Comparison of ENCODE assay signal across 1 cellular context in genomic region chr1:81032973-81033425, GRCh38.
TF ChIP-seq lines count a peak whose summit lies in the region.

No MANE protein-coding gene starts in this region.

TF ChIP-seq in HEK293, 187 proteins besides CTCF, POLR2A, EP300 and RAD21 (continued from another document and continues in another):
- TF ChIP-seq ZSCAN4 (tag by site-specific recombination; IDR thresholded peaks at IDR 0.05) = peak; percentile 74
- TF ChIP-seq ZNF518A (tag by site-specific recombination; conservative IDR thresholded peaks at IDR 0.05; ENCODE audit: low read depth) = peak; percentile 56
- 0 out of 2 replicates have a peak, but pooled peaks have one; percentile 41 for TF ChIP-seq KLF9 (tag by site-specific recombination; IDR thresholded peaks at IDR 0.05; ENCODE audit: low read depth)
- TF ChIP-seq ZNF521 (tag by site-specific recombination; IDR thresholded peaks at IDR 0.05) = no peak
- peak; percentile 79; the same call in 1 of the 2 replicates for TF ChIP-seq ZBTB17 (tag by site-specific recombination; IDR thresholded peaks at IDR 0.05)
- TF ChIP-seq GLIS1 (tag by site-specific recombination; IDR thresholded peaks at IDR 0.05) = peak; percentile 86
- TF ChIP-seq GLI2 (tag by site-specific recombination; IDR thresholded peaks at IDR 0.05; ENCODE audit: borderline replicate concordance, low read depth) = peak; percentile 100
- peak; percentile 99 for TF ChIP-seq SP7 (tag by site-specific recombination; IDR thresholded peaks at IDR 0.05)
- TF ChIP-seq, protein P1, sequence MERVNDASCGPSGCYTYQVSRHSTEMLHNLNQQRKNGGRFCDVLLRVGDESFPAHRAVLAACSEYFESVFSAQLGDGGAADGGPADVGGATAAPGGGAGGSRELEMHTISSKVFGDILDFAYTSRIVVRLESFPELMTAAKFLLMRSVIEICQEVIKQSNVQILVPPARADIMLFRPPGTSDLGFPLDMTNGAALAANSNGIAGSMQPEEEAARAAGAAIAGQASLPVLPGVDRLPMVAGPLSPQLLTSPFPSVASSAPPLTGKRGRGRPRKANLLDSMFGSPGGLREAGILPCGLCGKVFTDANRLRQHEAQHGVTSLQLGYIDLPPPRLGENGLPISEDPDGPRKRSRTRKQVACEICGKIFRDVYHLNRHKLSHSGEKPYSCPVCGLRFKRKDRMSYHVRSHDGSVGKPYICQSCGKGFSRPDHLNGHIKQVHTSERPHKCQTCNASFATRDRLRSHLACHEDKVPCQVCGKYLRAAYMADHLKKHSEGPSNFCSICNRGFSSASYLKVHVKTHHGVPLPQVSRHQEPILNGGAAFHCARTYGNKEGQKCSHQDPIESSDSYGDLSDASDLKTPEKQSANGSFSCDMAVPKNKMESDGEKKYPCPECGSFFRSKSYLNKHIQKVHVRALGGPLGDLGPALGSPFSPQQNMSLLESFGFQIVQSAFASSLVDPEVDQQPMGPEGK (tag by site-specific recombination; IDR thresholded peaks at IDR 0.05) = peak; percentile 45; the same call in 1 of the 2 replicates
- TF ChIP-seq ZNF391 (tag by site-specific recombination; IDR thresholded peaks at IDR 0.05; ENCODE audit: borderline replicate concordance, low read depth) = peak; percentile 99
- TF ChIP-seq SALL2 (tag by site-specific recombination; IDR thresholded peaks at IDR 0.05; ENCODE audit: borderline replicate concordance) = no peak
- 0 out of 2 replicates have a peak, but pooled peaks have one; percentile 46 for TF ChIP-seq ZBTB6 (tag by site-specific recombination; IDR thresholded peaks at IDR 0.05)
- TF ChIP-seq ZNF561 (tag by site-specific recombination; IDR thresholded peaks at IDR 0.05; ENCODE audit: borderline replicate concordance) = peak; percentile 96
- TF ChIP-seq ZNF302 (tag by site-specific recombination; IDR thresholded peaks at IDR 0.05; ENCODE audit: low read depth) = no peak
- no peak for TF ChIP-seq PRDM10 (tag by site-specific recombination; IDR thresholded peaks at IDR 0.05)
- TF ChIP-seq GLIS2 (tag by site-specific recombination; IDR thresholded peaks at IDR 0.05) = peak; percentile 79
- TF ChIP-seq GFI1B (tag by site-specific recombination; IDR thresholded peaks at IDR 0.05) = peak; percentile 87
- TF ChIP-seq HOXC10 (CRISPR knock-in tag; IDR thresholded peaks at IDR 0.05) = no peak
- no peak for TF ChIP-seq ELK4 (IDR thresholded peaks at IDR 0.05; ENCODE audit: borderline replicate concordance, low read depth, low read length)
- no peak for TF ChIP-seq ZNF623 (tag by site-specific recombination; IDR thresholded peaks at IDR 0.05)
- TF ChIP-seq ZNF585B (tag by site-specific recombination; IDR thresholded peaks at IDR 0.05) = no peak
- TF ChIP-seq ZFHX2 (tag by site-specific recombination; conservative IDR thresholded peaks at IDR 0.05) = no peak
- TF ChIP-seq ZNF560 (tag by site-specific recombination; IDR thresholded peaks at IDR 0.05; ENCODE audit: borderline replicate concordance) = no peak
- TF ChIP-seq ZNF544 (tag by site-specific recombination; IDR thresholded peaks at IDR 0.05) = no peak
- TF ChIP-seq, protein P2, sequence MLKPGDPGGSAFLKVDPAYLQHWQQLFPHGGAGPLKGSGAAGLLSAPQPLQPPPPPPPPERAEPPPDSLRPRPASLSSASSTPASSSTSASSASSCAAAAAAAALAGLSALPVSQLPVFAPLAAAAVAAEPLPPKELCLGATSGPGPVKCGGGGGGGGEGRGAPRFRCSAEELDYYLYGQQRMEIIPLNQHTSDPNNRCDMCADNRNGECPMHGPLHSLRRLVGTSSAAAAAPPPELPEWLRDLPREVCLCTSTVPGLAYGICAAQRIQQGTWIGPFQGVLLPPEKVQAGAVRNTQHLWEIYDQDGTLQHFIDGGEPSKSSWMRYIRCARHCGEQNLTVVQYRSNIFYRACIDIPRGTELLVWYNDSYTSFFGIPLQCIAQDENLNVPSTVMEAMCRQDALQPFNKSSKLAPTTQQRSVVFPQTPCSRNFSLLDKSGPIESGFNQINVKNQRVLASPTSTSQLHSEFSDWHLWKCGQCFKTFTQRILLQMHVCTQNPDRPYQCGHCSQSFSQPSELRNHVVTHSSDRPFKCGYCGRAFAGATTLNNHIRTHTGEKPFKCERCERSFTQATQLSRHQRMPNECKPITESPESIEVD (tag by site-specific recombination; IDR thresholded peaks at IDR 0.05) = peak; percentile 100
- no peak for TF ChIP-seq ZNF776 (tag by site-specific recombination; IDR thresholded peaks at IDR 0.05; ENCODE audit: borderline replicate concordance)
- no peak for TF ChIP-seq ZNF211 (tag by site-specific recombination; IDR thresholded peaks at IDR 0.05; ENCODE audit: low read depth)
- TF ChIP-seq HIC1 (tag by site-specific recombination; IDR thresholded peaks at IDR 0.05) = peak; percentile 98
- TF ChIP-seq ZNF768 (tag by site-specific recombination; IDR thresholded peaks at IDR 0.05) = no peak
- TF ChIP-seq, protein P3, sequence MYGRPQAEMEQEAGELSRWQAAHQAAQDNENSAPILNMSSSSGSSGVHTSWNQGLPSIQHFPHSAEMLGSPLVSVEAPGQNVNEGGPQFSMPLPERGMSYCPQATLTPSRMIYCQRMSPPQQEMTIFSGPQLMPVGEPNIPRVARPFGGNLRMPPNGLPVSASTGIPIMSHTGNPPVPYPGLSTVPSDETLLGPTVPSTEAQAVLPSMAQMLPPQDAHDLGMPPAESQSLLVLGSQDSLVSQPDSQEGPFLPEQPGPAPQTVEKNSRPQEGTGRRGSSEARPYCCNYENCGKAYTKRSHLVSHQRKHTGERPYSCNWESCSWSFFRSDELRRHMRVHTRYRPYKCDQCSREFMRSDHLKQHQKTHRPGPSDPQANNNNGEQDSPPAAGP (tag by site-specific recombination; IDR thresholded peaks at IDR 0.05) = peak; percentile 81
- TF ChIP-seq RBAK (tag by site-specific recombination; IDR thresholded peaks at IDR 0.05) = no peak
- peak; percentile 97 for TF ChIP-seq OVOL3 (tag by site-specific recombination; IDR thresholded peaks at IDR 0.05)
- TF ChIP-seq ZNF239 (tag by site-specific recombination; IDR thresholded peaks at IDR 0.05) = peak; percentile 43; the same call in 1 of the 2 replicates
- TF ChIP-seq, protein P4, sequence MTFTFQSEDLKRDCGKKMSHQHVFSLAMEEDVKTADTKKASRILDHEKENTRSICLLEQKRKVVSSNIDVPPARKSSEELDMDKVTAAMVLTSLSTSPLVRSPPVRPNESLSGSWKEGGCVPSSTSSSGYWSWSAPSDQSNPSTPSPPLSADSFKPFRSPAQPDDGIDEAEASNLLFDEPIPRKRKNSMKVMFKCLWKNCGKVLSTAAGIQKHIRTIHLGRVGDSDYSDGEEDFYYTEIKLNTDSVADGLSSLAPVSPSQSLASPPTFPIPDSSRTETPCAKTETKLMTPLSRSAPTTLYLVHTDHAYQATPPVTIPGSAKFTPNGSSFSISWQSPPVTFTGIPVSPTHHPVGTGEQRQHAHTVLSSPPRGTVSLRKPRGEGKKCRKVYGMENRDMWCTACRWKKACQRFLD (tag by site-specific recombination; IDR thresholded peaks at IDR 0.05) = no peak
- peak; percentile 90 for TF ChIP-seq KLF16 (tag by site-specific recombination; IDR thresholded peaks at IDR 0.05)
- TF ChIP-seq ZNF146 (tag by site-specific recombination; IDR thresholded peaks at IDR 0.05) = peak; percentile 75
